16 cellular contexts compared by ENCODE assay signal in genomic region chr17:2924211-2924610, GRCh38.
DNase-seq lines count a peak whose midpoint lies in the region; ATAC-seq, FAIRE-seq and TF ChIP-seq lines count a peak whose summit lies in the region.
"Had no signal": no experiment of that assay in that cellular context is flagged by ENCODE, and none has a peak within 500 bp of the region (broad histone marks: within the 10 kb centered on the region; RNA-seq: fewer than 3 reads in every experiment).

No MANE protein-coding gene starts in this region.

- peaks cover 0 to 11% of the 10 kb centered on the region in 2 donors for H3K4me1 ChIP-seq in right atrium auricular region
- peaks cover 29% of the 10 kb centered on the region for H3K4me1 ChIP-seq in keratinocyte (ENCODE audit: control insufficient read depth, extremely low read depth, insufficient read depth, low read length)
- H3K4me1 ChIP-seq in effector memory CD4-positive, alpha-beta T cell (ENCODE audit: control insufficient read depth, insufficient read depth, low read length, poor library complexity, severe bottlenecking): no peaks in the 10 kb centered on the region

- dilution Hi-C loops in keratinocyte (cut with MboI; ENCODE audit: extremely low pct_ligation_motif_present, low sequenced_read_pairs): no loop called here

- H3K27me3 ChIP-seq in right atrium auricular region (no peaks in the 10 kb centered on the region), keratinocyte (ENCODE audit: control insufficient read depth, extremely low read depth, insufficient read depth, low read length) (no peaks in the 10 kb centered on the region)
- no peaks in the 10 kb centered on the region for H3K27me3 ChIP-seq in effector memory CD4-positive, alpha-beta T cell (replicated peaks; ENCODE audit: control insufficient read depth, insufficient read depth, low read length, poor library complexity, severe bottlenecking)
- H3K27me3 ChIP-seq: esophagus muscularis mucosa, tibial artery had no signal

- H3K4me3 ChIP-seq in right atrium auricular region (no peak overlapping the region), coronary artery (peak overlapping the region; percentile 54), keratinocyte (ENCODE audit: control insufficient read depth in 2 of 3, extremely low read depth in 1 of 3, insufficient read depth in 2 of 3, low read depth in 1 of 3, low read length in 3 of 3) (no peak overlapping the region)
- no peak overlapping the region for H3K4me3 ChIP-seq in effector memory CD4-positive, alpha-beta T cell (ENCODE audit: insufficient read depth, low read depth, low read length, poor library complexity, severe bottlenecking)
- H3K4me3 ChIP-seq: esophagus muscularis mucosa, tibial artery had no signal

- peaks cover 3% of the 10 kb centered on the region for H3K79me2 ChIP-seq in keratinocyte (ENCODE audit: control insufficient read depth, insufficient read depth, low read length)

- no peak overlapping the region for H3K27ac ChIP-seq in right atrium auricular region
- no peak overlapping the region for H3K27ac ChIP-seq in coronary artery
- H3K27ac ChIP-seq in keratinocyte (ENCODE audit: control insufficient read depth, insufficient read depth, low read length): peak overlapping the region; percentile 4
- no peak overlapping the region for H3K27ac ChIP-seq in effector memory CD4-positive, alpha-beta T cell (ENCODE audit: insufficient read depth, low read length, poor library complexity, severe bottlenecking)
- H3K27ac ChIP-seq: esophagus muscularis mucosa, tibial artery had no signal

- no peaks in the 10 kb centered on the region for H3K9me1 ChIP-seq in keratinocyte (ENCODE audit: control insufficient read depth, extremely low read depth, insufficient read depth, low read length)

- H3K9ac ChIP-seq in keratinocyte (ENCODE audit: control insufficient read depth, extremely low read depth, insufficient read depth, low read length): no peak overlapping the region

- ATAC-seq in left cardiac atrium: peak; percentile 40 to 57
- no peak for ATAC-seq in GM18868 (IDR thresholded peaks at IDR 0.05; ENCODE audit: unreplicated experiment)
- ATAC-seq: left colon had no signal

- FAIRE-seq in keratinocyte (lab: Jason Lieb, UNC) (peak; percentile 69), urothelium cell line (lab: Jason Lieb, UNC) (no peak)
- FAIRE-seq: A204.1 had no signal

- H3K9me3 ChIP-seq in right atrium auricular region: no peaks in the 10 kb centered on the region
- no peaks in the 10 kb centered on the region for H3K9me3 ChIP-seq in keratinocyte (ENCODE audit: control insufficient read depth, low read depth, low read length)
- H3K9me3 ChIP-seq in effector memory CD4-positive, alpha-beta T cell (ENCODE audit: control insufficient read depth, low read length): no peaks in the 10 kb centered on the region
- H3K9me3 ChIP-seq: esophagus muscularis mucosa, tibial artery had no signal

- intact Hi-C loops in left cardiac atrium (cut with DNase I): no loop called here

- DNase-seq in left cardiac atrium (no peak), right atrium auricular region (ENCODE audit: low spot score) (no peak), coronary artery (ENCODE audit: low spot score) (no peak), keratinocyte (ENCODE audit: low read depth, low spot score) (no peak), urothelium cell line (ENCODE audit: low spot score) (peak; percentile 22), MV-4-11 (lab: John Stamatoyannopoulos, UW) (no peak)
- DNase-seq in effector memory CD4-positive, alpha-beta T cell: no peak
- DNase-seq: activated naive CD4-positive, alpha-beta T cell treated with anti-CD3 and anti-CD28 coated beads, Interleukin-2, amount 10 ng/mL, durations not matched to agents 7 days and 5 days; cerebellar nuclear complex; GOT3; left colon; NCI-H510A treated with DMSO at 0.1 percent for 48 hours; tibial artery had no signal

- H2AFZ ChIP-seq in keratinocyte (ENCODE audit: control insufficient read depth, low read length): no peak overlapping the region

- no peaks in the 10 kb centered on the region for H3K36me3 ChIP-seq in right atrium auricular region
- H3K36me3 ChIP-seq in keratinocyte (ENCODE audit: control insufficient read depth in 2 of 2, extremely low read depth in 1 of 2, insufficient read depth in 2 of 2, low read length in 2 of 2): peaks cover 3 to 7% of the 10 kb centered on the region in 2 experiments
- peaks cover 18% of the 10 kb centered on the region for H3K36me3 ChIP-seq in effector memory CD4-positive, alpha-beta T cell (ENCODE audit: control insufficient read depth, insufficient read depth, low read length)
- H3K36me3 ChIP-seq: esophagus muscularis mucosa, tibial artery had no signal

- TF ChIP-seq CTCF in right atrium auricular region (IDR thresholded peaks at IDR 0.05) (no peak), coronary artery (IDR thresholded peaks at IDR 0.05) (no peak), keratinocyte (optimal IDR thresholded peaks at IDR 0.05 in 1 of 3, IDR thresholded peaks at IDR 0.05 in 1 of 3, conservative IDR thresholded peaks at IDR 0.05 in 1 of 3; ENCODE audit: extremely low read depth in 1 of 3, insufficient read depth in 2 of 3, low read length in 3 of 3) (no peak)

- H3K4me2 ChIP-seq in keratinocyte (ENCODE audit: control insufficient read depth, extremely low read depth, insufficient read depth, low read depth, low read length): peak overlapping the region; percentile 22

- no peaks in the 10 kb centered on the region for H4K20me1 ChIP-seq in keratinocyte (ENCODE audit: control insufficient read depth, extremely low read depth, insufficient read depth, low read length)
